In the genomic region with DNA sequence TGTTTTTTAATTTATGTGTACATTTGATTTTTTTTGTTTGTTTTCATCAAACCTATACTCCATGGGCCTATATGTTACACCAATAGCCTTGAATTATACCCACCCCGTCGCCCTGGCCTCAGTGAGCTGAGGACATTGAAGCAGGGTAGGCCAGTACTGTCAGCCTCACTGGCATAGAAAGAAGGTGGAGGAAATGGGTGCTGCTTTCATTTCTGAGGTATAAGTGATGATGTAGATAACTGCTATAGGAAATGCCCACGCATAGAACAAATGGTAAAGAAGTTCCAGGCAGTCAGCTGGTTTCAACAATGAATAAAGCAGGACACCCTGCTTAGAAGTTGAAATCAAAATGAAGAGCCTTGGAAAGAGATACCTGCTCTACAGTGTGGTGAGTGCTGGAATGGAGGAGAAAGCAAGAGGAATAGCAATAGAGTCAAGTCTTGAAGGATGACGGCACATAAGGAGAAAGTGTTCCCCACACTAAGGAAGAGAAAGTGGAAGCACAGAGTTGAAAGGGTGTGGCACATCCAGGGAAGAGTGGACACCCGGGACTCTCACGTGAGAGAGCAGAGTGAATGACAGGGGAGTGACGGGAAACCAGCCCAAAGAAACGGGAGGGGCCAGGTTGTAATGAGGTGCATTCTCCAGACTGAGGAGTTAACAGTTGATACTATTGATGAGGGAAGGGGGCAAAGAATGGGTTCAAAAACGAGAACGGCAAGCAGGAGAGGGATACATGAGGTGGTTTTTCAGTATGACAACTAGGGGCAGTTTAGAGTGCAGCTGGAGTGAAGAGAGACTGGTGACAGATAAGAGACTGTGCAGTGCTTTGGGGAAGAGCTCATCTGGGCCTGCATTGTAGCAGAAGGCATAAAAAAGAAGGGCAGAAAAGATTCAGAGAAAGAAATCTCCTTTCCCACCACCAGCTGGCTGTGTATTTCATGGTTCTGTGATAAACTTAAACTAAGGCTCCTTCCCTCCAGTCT, we compare ENCODE assay signal across 8 cellular contexts.
DNase-seq lines count a peak whose midpoint lies in the region; ATAC-seq, FAIRE-seq and TF ChIP-seq lines count a peak whose summit lies in the region.

No MANE protein-coding gene starts in this region.

- no peak for TF ChIP-seq CTCF in endothelial cell (IDR thresholded peaks at IDR 0.05; ENCODE audit: unreplicated experiment)

- ATAC-seq in natural killer cell treated with Interleukin-12 subunit alpha and Interleukin-12 subunit beta and Interleukin-15 and Interleukin-18, amount 100 ng/mL, for 72 hours = peak; percentile 71 to 87

- no peaks in the 10 kb centered on the region for H3K9me3 Mint-ChIP-seq in activated naive CD4-positive, alpha-beta T cell treated with anti-CD3 and anti-CD28 coated beads, Interleukin-2, amount 50 U/mL, for 24 hours
- H3K9me3 Mint-ChIP-seq in endothelial cell (ENCODE audit: unreplicated experiment) = no peaks in the 10 kb centered on the region
- no peaks in the 10 kb centered on the region for H3K9me3 Mint-ChIP-seq in natural killer cell treated with Interleukin-12 subunit alpha and Interleukin-12 subunit beta and Interleukin-15 and Interleukin-18, amount 100 ng/mL, for 72 hours

- DNase-seq in activated naive CD4-positive, alpha-beta T cell treated with anti-CD3 and anti-CD28 coated beads, Interleukin-2, amount 50 U/mL, for 16 hours = no peak
- DNase-seq in endothelial cell (ENCODE audit: low spot score) (no peak), DMS53 treated with DMSO at 0.1 percent for 48 hours (lab: John Stamatoyannopoulos, UW; ENCODE audit: unreplicated experiment) (no peak), NCI-H524 (lab: John Stamatoyannopoulos, UW) (no peak), GM19239 (ENCODE audit: insufficient read length, low spot score) (no peak)
- DNase-seq in natural killer cell treated with Interleukin-12 subunit alpha and Interleukin-12 subunit beta and Interleukin-15 and Interleukin-18, amount 100 ng/mL, for 72 hours (ENCODE audit: low spot score) = no peak

- H3K27ac Mint-ChIP-seq in activated naive CD4-positive, alpha-beta T cell treated with anti-CD3 and anti-CD28 coated beads, Interleukin-2, amount 50 U/mL, for 24 hours = peak overlapping the region; percentile 99
- H3K27ac Mint-ChIP-seq in endothelial cell (ENCODE audit: unreplicated experiment) = peak overlapping the region; percentile 33
- H3K27ac Mint-ChIP-seq in natural killer cell treated with Interleukin-12 subunit alpha and Interleukin-12 subunit beta and Interleukin-15 and Interleukin-18, amount 100 ng/mL, for 72 hours = peak overlapping the region; percentile 96 to 98

- no peaks in the 10 kb centered on the region for H3K4me1 ChIP-seq in urinary bladder (ENCODE audit: insufficient read depth)

- no peak overlapping the region for H3K4me3 ChIP-seq in urinary bladder (ENCODE audit: low read depth, low read length)

- H3K27ac ChIP-seq in urinary bladder (ENCODE audit: low read depth) = peak overlapping the region; percentile 79

- peaks cover 48% of the 10 kb centered on the region for H3K4me1 Mint-ChIP-seq in activated naive CD4-positive, alpha-beta T cell treated with anti-CD3 and anti-CD28 coated beads, Interleukin-2, amount 50 U/mL, for 24 hours
- H3K4me1 Mint-ChIP-seq in endothelial cell (ENCODE audit: unreplicated experiment) = peaks cover 7% of the 10 kb centered on the region
- peaks cover 34 to 35% of the 10 kb centered on the region in 2 donors for H3K4me1 Mint-ChIP-seq in natural killer cell treated with Interleukin-12 subunit alpha and Interleukin-12 subunit beta and Interleukin-15 and Interleukin-18, amount 100 ng/mL, for 72 hours (ENCODE audit: low read depth in 2 of 2)

- H3K36me3 Mint-ChIP-seq in activated naive CD4-positive, alpha-beta T cell treated with anti-CD3 and anti-CD28 coated beads, Interleukin-2, amount 50 U/mL, for 24 hours = peaks cover 16% of the 10 kb centered on the region
- H3K36me3 Mint-ChIP-seq in endothelial cell (ENCODE audit: low read depth, unreplicated experiment) = peaks cover 63% of the 10 kb centered on the region
- H3K36me3 Mint-ChIP-seq in natural killer cell treated with Interleukin-12 subunit alpha and Interleukin-12 subunit beta and Interleukin-15 and Interleukin-18, amount 100 ng/mL, for 72 hours = peaks cover 42% of the 10 kb centered on the region

- 57% methylated on average over 10 of the region's 10 CpGs for WGBS in urinary bladder

- FAIRE-seq in GM19239 (lab: Jason Lieb, UNC) = no peak

- H3K27me3 Mint-ChIP-seq in activated naive CD4-positive, alpha-beta T cell treated with anti-CD3 and anti-CD28 coated beads, Interleukin-2, amount 50 U/mL, for 24 hours = no peaks in the 10 kb centered on the region
- H3K27me3 Mint-ChIP-seq in endothelial cell (ENCODE audit: unreplicated experiment) = peaks cover 8% of the 10 kb centered on the region
- no peaks in the 10 kb centered on the region for H3K27me3 Mint-ChIP-seq in natural killer cell treated with Interleukin-12 subunit alpha and Interleukin-12 subunit beta and Interleukin-15 and Interleukin-18, amount 100 ng/mL, for 72 hours

- H3K4me3 Mint-ChIP-seq in activated naive CD4-positive, alpha-beta T cell treated with anti-CD3 and anti-CD28 coated beads, Interleukin-2, amount 50 U/mL, for 24 hours = peak overlapping the region; percentile 73
- H3K4me3 Mint-ChIP-seq in endothelial cell (ENCODE audit: unreplicated experiment) = peak overlapping the region; percentile 17
- peak overlapping the region; percentile 84 for H3K4me3 Mint-ChIP-seq in natural killer cell treated with Interleukin-12 subunit alpha and Interleukin-12 subunit beta and Interleukin-15 and Interleukin-18, amount 100 ng/mL, for 72 hours

- H3K36me3 ChIP-seq in urinary bladder (ENCODE audit: insufficient read depth) = peaks cover 6% of the 10 kb centered on the region

Comparison
In these comparisons a context has a peak if more than half of its experiments do, and no peak if none do; other contexts are left out.
1. H3K27ac Mint-ChIP-seq: peak in every context shown above with its lines; median percentile 99 in activated naive CD4-positive, alpha-beta T cell treated with anti-CD3 and anti-CD28 coated beads, Interleukin-2, amount 50 U/mL, for 24 hours; 97 in natural killer cell treated with Interleukin-12 subunit alpha and Interleukin-12 subunit beta and Interleukin-15 and Interleukin-18, amount 100 ng/mL, for 72 hours; 33 in endothelial cell.
2. H3K4me3 Mint-ChIP-seq: peak in every context shown above with its lines; median percentile 84 in natural killer cell treated with Interleukin-12 subunit alpha and Interleukin-12 subunit beta and Interleukin-15 and Interleukin-18, amount 100 ng/mL, for 72 hours; 73 in activated naive CD4-positive, alpha-beta T cell treated with anti-CD3 and anti-CD28 coated beads, Interleukin-2, amount 50 U/mL, for 24 hours; 17 in endothelial cell.